Comparison of ENCODE assay signal across 25 cellular contexts in the genomic region with DNA sequence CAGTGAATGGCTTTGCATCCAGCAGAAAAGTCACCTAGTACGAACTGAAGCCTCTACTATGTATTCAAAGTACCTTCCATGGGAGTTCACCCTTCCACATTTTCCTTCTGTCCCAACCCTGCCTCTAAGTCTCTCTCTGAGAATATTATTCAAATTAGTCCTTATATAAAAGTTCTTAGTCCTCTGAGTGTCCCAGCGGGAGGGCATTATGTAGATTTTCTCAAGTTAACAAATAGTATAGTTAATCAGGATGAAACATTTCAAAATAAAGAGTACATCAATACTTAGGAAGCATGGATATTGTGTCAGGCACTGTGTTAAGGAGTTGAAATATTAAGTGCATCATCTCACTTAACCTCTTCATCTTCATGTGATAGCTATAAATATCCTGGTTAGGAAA.
"Had no signal": no experiment of that assay in that cellular context is flagged by ENCODE, and none has a peak within 500 bp of the region (broad histone marks: within the 10 kb centered on the region; RNA-seq: fewer than 3 reads in every experiment).

No MANE protein-coding gene starts in this region.

- DNase-seq: cortex of kidney; effector CD8-positive, alpha-beta T cell; effector memory CD8-positive, alpha-beta T cell; endodermal cell; erythroblast; esophagus squamous epithelium; foreskin fibroblast; foreskin melanocyte; gastrocnemius medialis; glutamatergic neuron; head of caudate nucleus; heart right ventricle; hippocampal formation; left cardiac atrium; left lung; left ventricle myocardium superior; lower lobe of right lung; mesenchymal stem cell; mucosa of descending colon; naive B cell; naive thymus-derived CD8-positive, alpha-beta T cell had no signal

- H3K4me1 Mint-ChIP-seq: mesothelial cell of epicardium; naive B cell; naive thymus-derived CD8-positive, alpha-beta T cell had no signal

- H3K4me3 ChIP-seq: esophagus squamous epithelium, gastrocnemius medialis, heart right ventricle, left lung, lower lobe of right lung, mucosa of descending colon had no signal

- H3K36me3 Mint-ChIP-seq: mesothelial cell of epicardium; naive B cell; naive thymus-derived CD8-positive, alpha-beta T cell had no signal

- H3K9me3 ChIP-seq: esophagus squamous epithelium, gastrocnemius medialis, heart right ventricle, left lung, lower lobe of right lung, mucosa of descending colon had no signal

- H3K27ac ChIP-seq: epithelial cell of prostate, esophagus squamous epithelium, gastrocnemius medialis, heart right ventricle, left lung, lower lobe of right lung had no signal

- ATAC-seq: effector memory CD8-positive, alpha-beta T cell; esophagus mucosa; gastrocnemius medialis; heart right ventricle; left cardiac atrium; left lung; left ventricle myocardium superior; lower lobe of right lung; mucosa of descending colon; naive thymus-derived CD8-positive, alpha-beta T cell had no signal

- H3K27ac Mint-ChIP-seq: dendritic cell treated with granulocyte-macrophage colony-stimulating factor and Interleukin-4, amounts not matched to agents 40 ng/mL and 50 ng/mL, for 4 days; effector memory CD8-positive, alpha-beta T cell; endodermal cell; mesothelial cell of epicardium; naive B cell; naive thymus-derived CD8-positive, alpha-beta T cell had no signal

- H3K9me3 Mint-ChIP-seq: dendritic cell treated with granulocyte-macrophage colony-stimulating factor and Interleukin-4, amounts not matched to agents 40 ng/mL and 50 ng/mL, for 4 days; effector memory CD8-positive, alpha-beta T cell; mesothelial cell of epicardium; naive B cell had no signal

- H3K4me3 Mint-ChIP-seq: dendritic cell treated with granulocyte-macrophage colony-stimulating factor and Interleukin-4, amounts not matched to agents 40 ng/mL and 50 ng/mL, for 4 days; effector memory CD8-positive, alpha-beta T cell; endodermal cell; mesothelial cell of epicardium; naive B cell; naive thymus-derived CD8-positive, alpha-beta T cell had no signal

- H3K27me3 ChIP-seq: esophagus squamous epithelium, gastrocnemius medialis, heart right ventricle, left lung had no signal

- H3K4me1 ChIP-seq: esophagus squamous epithelium, gastrocnemius medialis, left lung, lower lobe of right lung had no signal

- H3K36me3 ChIP-seq: esophagus squamous epithelium, gastrocnemius medialis, heart right ventricle, left lung, lower lobe of right lung had no signal

- H3K27me3 Mint-ChIP-seq: dendritic cell treated with granulocyte-macrophage colony-stimulating factor and Interleukin-4, amounts not matched to agents 40 ng/mL and 50 ng/mL, for 4 days had no signal
